In genomic region chr11:47587733-47588326, GRCh38 we compare ENCODE assay signal across 13 cellular contexts. TPM values are rescaled to one million over a fixed set of nuclear protein-coding genes. Genes with fewer than 3 reads are reported as not detected.
DNase-seq lines count a peak whose midpoint lies in the region; ATAC-seq lines count a peak whose summit lies in the region.
"Had no signal": no experiment of that assay in that cellular context is flagged by ENCODE, and none has a peak within 500 bp of the region (broad histone marks: within the 10 kb centered on the region; RNA-seq: fewer than 3 reads in every experiment).

No MANE protein-coding gene starts in this region.

- no peak overlapping the region for H3K27ac ChIP-seq in CD8-positive, alpha-beta memory T cell (ENCODE audit: low read depth, low read length)
- H3K27ac ChIP-seq: hepatocyte had no signal

- H3K27me3 ChIP-seq in CD8-positive, alpha-beta memory T cell (ENCODE audit: insufficient read depth, low read length, poor library complexity, severe bottlenecking) = peaks cover 2% of the 10 kb centered on the region

- peaks cover 13% of the 10 kb centered on the region for H3K36me3 ChIP-seq in CD8-positive, alpha-beta memory T cell (ENCODE audit: insufficient read depth, low read length)

- POLR2A ChIA-PET in CD8-positive, alpha-beta memory T cell (lab: Charles Lee) = no interaction called here

- DNase-seq in Right ventricle myocardium inferior (ENCODE audit: missing footprints) = peak; percentile 83
- DNase-seq in cardiac septum (ENCODE audit: low spot score) = no peak
- DNase-seq in foreskin melanocyte = peak; percentile 56
- DNase-seq in natural killer cell treated with Interleukin-12 subunit alpha and Interleukin-12 subunit beta and Interleukin-15 and Interleukin-18, amount 100 ng/mL, for 72 hours (ENCODE audit: low spot score) = peak; percentile 54
- DNase-seq in CD8-positive, alpha-beta memory T cell = no peak
- no peak for DNase-seq in NCI-H2171 (lab: John Stamatoyannopoulos, UW)
- DNase-seq: DMS79 treated with DMSO at 0.1 percent for 48 hours; effector CD4-positive, alpha-beta T cell; NCI-H1092 treated with DMSO at 0.1 percent for 48 hours; T-helper 9 cell had no signal

- peaks cover 0 to 11% of the 10 kb centered on the region in 2 donors for H3K4me1 Mint-ChIP-seq in natural killer cell treated with Interleukin-12 subunit alpha and Interleukin-12 subunit beta and Interleukin-15 and Interleukin-18, amount 100 ng/mL, for 72 hours (ENCODE audit: low read depth in 2 of 2)
- no peaks in the 10 kb centered on the region for H3K4me1 Mint-ChIP-seq in CD8-positive, alpha-beta memory T cell

- no peaks in the 10 kb centered on the region for H3K4me1 ChIP-seq in CD8-positive, alpha-beta memory T cell (ENCODE audit: insufficient read depth, low read length)

- H3K9me3 Mint-ChIP-seq in natural killer cell treated with Interleukin-12 subunit alpha and Interleukin-12 subunit beta and Interleukin-15 and Interleukin-18, amount 100 ng/mL, for 72 hours = no peaks in the 10 kb centered on the region
- no peaks in the 10 kb centered on the region for H3K9me3 Mint-ChIP-seq in CD8-positive, alpha-beta memory T cell

- H3K27ac Mint-ChIP-seq in natural killer cell treated with Interleukin-12 subunit alpha and Interleukin-12 subunit beta and Interleukin-15 and Interleukin-18, amount 100 ng/mL, for 72 hours = no peak overlapping the region
- no peak overlapping the region for H3K27ac Mint-ChIP-seq in CD8-positive, alpha-beta memory T cell

- H3K4me3 ChIP-seq in CD8-positive, alpha-beta memory T cell (ENCODE audit: low read length) = no peak overlapping the region
- H3K4me3 ChIP-seq: hepatocyte had no signal

- intact Hi-C loops in Right ventricle myocardium inferior (cut with DNase I) (no loop called here), cardiac septum (cut with DNase I) (no loop called here)

- CTCF ChIA-PET in CD8-positive, alpha-beta memory T cell (lab: Charles Lee) = no interaction called here

- H3K9me3 ChIP-seq in CD8-positive, alpha-beta memory T cell (ENCODE audit: low read length) = no peaks in the 10 kb centered on the region

- H3K36me3 Mint-ChIP-seq in natural killer cell treated with Interleukin-12 subunit alpha and Interleukin-12 subunit beta and Interleukin-15 and Interleukin-18, amount 100 ng/mL, for 72 hours = peaks cover 10% of the 10 kb centered on the region
- H3K36me3 Mint-ChIP-seq in CD8-positive, alpha-beta memory T cell = peaks cover 11 to 26% (median 12%) of the 10 kb centered on the region in 3 donors

- peaks cover 0 to 3% of the 10 kb centered on the region in 2 donors for H3K27me3 Mint-ChIP-seq in natural killer cell treated with Interleukin-12 subunit alpha and Interleukin-12 subunit beta and Interleukin-15 and Interleukin-18, amount 100 ng/mL, for 72 hours
- H3K27me3 Mint-ChIP-seq in CD8-positive, alpha-beta memory T cell = peaks cover 6 to 10% of the 10 kb centered on the region in 2 donors

- no peak overlapping the region for H3K4me3 Mint-ChIP-seq in natural killer cell treated with Interleukin-12 subunit alpha and Interleukin-12 subunit beta and Interleukin-15 and Interleukin-18, amount 100 ng/mL, for 72 hours
- H3K4me3 Mint-ChIP-seq in CD8-positive, alpha-beta memory T cell = no peak overlapping the region

- ATAC-seq in Right ventricle myocardium inferior (peak; percentile 32), GM19324 (IDR thresholded peaks at IDR 0.05; ENCODE audit: low FRiP score, unreplicated experiment) (no peak), HG03025 (IDR thresholded peaks at IDR 0.05; ENCODE audit: low FRiP score, unreplicated experiment) (no peak)
- ATAC-seq in natural killer cell treated with Interleukin-12 subunit alpha and Interleukin-12 subunit beta and Interleukin-15 and Interleukin-18, amount 100 ng/mL, for 72 hours = no peak

RNA-seq across cellular contexts. Expression of gene FAM180B, which starts 1.4 kb away (rescaled TPM):
- total RNA-seq in Right ventricle myocardium inferior = 0.22 TPM
- not detected for total RNA-seq in cardiac septum
- total RNA-seq in natural killer cell treated with Interleukin-12 subunit alpha and Interleukin-12 subunit beta and Interleukin-15 and Interleukin-18, amount 100 ng/mL, for 72 hours = under 1 TPM; 0.31 to 0.62 TPM
- total RNA-seq in CD8-positive, alpha-beta memory T cell = under 1 TPM in 1 of 2 experiments, not detected in 1; 0.20 TPM
- polyA plus RNA-seq in CD8-positive, alpha-beta memory T cell = not detected
- polyA plus RNA-seq: hepatocyte had no signal

RNA-seq across cellular contexts. Expression of gene C1QTNF4, which starts 6.4 kb away (rescaled TPM):
- total RNA-seq in Right ventricle myocardium inferior (0.24 TPM), cardiac septum (0.51 TPM)
- not detected for total RNA-seq in natural killer cell treated with Interleukin-12 subunit alpha and Interleukin-12 subunit beta and Interleukin-15 and Interleukin-18, amount 100 ng/mL, for 72 hours
- under 1 TPM in 1 of 2 experiments, not detected in 1; 0.18 TPM for total RNA-seq in CD8-positive, alpha-beta memory T cell
- polyA plus RNA-seq in CD8-positive, alpha-beta memory T cell = not detected

RNA-seq across cellular contexts. Expression of gene NDUFS3, which starts 9.0 kb away (rescaled TPM):
- total RNA-seq in Right ventricle myocardium inferior (342 TPM), cardiac septum (234 TPM)
- total RNA-seq in natural killer cell treated with Interleukin-12 subunit alpha and Interleukin-12 subunit beta and Interleukin-15 and Interleukin-18, amount 100 ng/mL, for 72 hours = 100 to 1,000 TPM; 101 to 145 TPM
- total RNA-seq in CD8-positive, alpha-beta memory T cell = 100 to 1,000 TPM; 147 to 157 TPM
- polyA plus RNA-seq in CD8-positive, alpha-beta memory T cell = 98.9 TPM

RNA-seq across cellular contexts. Expression of gene KBTBD4, which starts 9.1 kb away (rescaled TPM):
- total RNA-seq in Right ventricle myocardium inferior (13.1 TPM), cardiac septum (14.3 TPM)
- 10 to 100 TPM; 13.2 to 19.7 TPM for total RNA-seq in natural killer cell treated with Interleukin-12 subunit alpha and Interleukin-12 subunit beta and Interleukin-15 and Interleukin-18, amount 100 ng/mL, for 72 hours
- 10 to 100 TPM; 24.8 to 26.4 TPM for total RNA-seq in CD8-positive, alpha-beta memory T cell
- 46.5 TPM for polyA plus RNA-seq in CD8-positive, alpha-beta memory T cell

RNA-seq across cellular contexts. Expression of gene PTPMT1, which starts 22.4 kb away (rescaled TPM):
- total RNA-seq in Right ventricle myocardium inferior (22.5 TPM), cardiac septum (18.7 TPM)
- total RNA-seq in natural killer cell treated with Interleukin-12 subunit alpha and Interleukin-12 subunit beta and Interleukin-15 and Interleukin-18, amount 100 ng/mL, for 72 hours = 10 to 100 TPM; 33.1 to 57.4 TPM
- 10 to 100 TPM; 53.3 to 53.8 TPM for total RNA-seq in CD8-positive, alpha-beta memory T cell
- 71.2 TPM for polyA plus RNA-seq in CD8-positive, alpha-beta memory T cell

Comparison
In these comparisons a context has a peak if more than half of its experiments do, and no peak if none do; other contexts are left out.
1. DNase-seq: peak in Right ventricle myocardium inferior (single experiment), foreskin melanocyte (single experiment) and natural killer cell treated with Interleukin-12 subunit alpha and Interleukin-12 subunit beta and Interleukin-15 and Interleukin-18, amount 100 ng/mL, for 72 hours (single experiment); none in cardiac septum (single experiment), CD8-positive, alpha-beta memory T cell (0 of 5) and NCI-H2171 (single experiment).